Comparison of ENCODE assay signal across 2 cellular contexts in genomic region chr18:21632393-21632792, GRCh38.
A peak's percentile ranks its signal among the peaks of the same experiment; 100 is the strongest.
TF ChIP-seq lines count a peak whose summit lies in the region.

No MANE protein-coding gene starts in this region.

TF ChIP-seq in HEK293, 187 proteins besides CTCF, POLR2A, EP300 and RAD21 (continued from another document):
- TF ChIP-seq ZNF660 (tag by site-specific recombination; IDR thresholded peaks at IDR 0.05) = 0 out of 2 replicates have a peak, but pooled peaks have one; percentile 31

TF ChIP-seq in GM12878, 131 proteins besides CTCF, POLR2A, EP300 and RAD21 (continued from another document):
- TF ChIP-seq ZNF207 (IDR thresholded peaks at IDR 0.05; ENCODE audit: borderline replicate concordance) = no peak
- no peak for TF ChIP-seq SMC3 (IDR thresholded peaks at IDR 0.05; ENCODE audit: borderline replicate concordance, low read length)
- TF ChIP-seq NFIC (IDR thresholded peaks at IDR 0.05; ENCODE audit: low read depth, low read length) = no peak
- TF ChIP-seq BCLAF1 (IDR thresholded peaks at IDR 0.05) = no peak
- no peak for TF ChIP-seq SMARCA5 (IDR thresholded peaks at IDR 0.05)
- no peak for TF ChIP-seq NFXL1 (IDR thresholded peaks at IDR 0.05; ENCODE audit: borderline replicate concordance)
- TF ChIP-seq ZBTB11 (CRISPR knock-in tag; IDR thresholded peaks at IDR 0.05) = no peak
- TF ChIP-seq HCFC1 (IDR thresholded peaks at IDR 0.05; ENCODE audit: low read length) = no peak
- TF ChIP-seq E2F8 (IDR thresholded peaks at IDR 0.05; ENCODE audit: low read depth, partially characterized antibody) = no peak
- no peak for TF ChIP-seq CUX1 (IDR thresholded peaks at IDR 0.05; ENCODE audit: insufficient replicate concordance, low read depth, low read length)
- TF ChIP-seq WRNIP1 (IDR thresholded peaks at IDR 0.05; ENCODE audit: borderline replicate concordance, low read depth, low read length) = no peak
- no peak for TF ChIP-seq ETV6 (conservative IDR thresholded peaks at IDR 0.05 in 1 of 2, IDR thresholded peaks at IDR 0.05 in 1 of 2; ENCODE audit: borderline replicate concordance in 1 of 2, low read depth in 1 of 2)
- no peak for TF ChIP-seq IKZF2 (IDR thresholded peaks at IDR 0.05)
- TF ChIP-seq SMAD1 (IDR thresholded peaks at IDR 0.05; ENCODE audit: low read depth, partially characterized antibody) = no peak
